1 cellular context compared by ENCODE assay signal in the genomic region with DNA sequence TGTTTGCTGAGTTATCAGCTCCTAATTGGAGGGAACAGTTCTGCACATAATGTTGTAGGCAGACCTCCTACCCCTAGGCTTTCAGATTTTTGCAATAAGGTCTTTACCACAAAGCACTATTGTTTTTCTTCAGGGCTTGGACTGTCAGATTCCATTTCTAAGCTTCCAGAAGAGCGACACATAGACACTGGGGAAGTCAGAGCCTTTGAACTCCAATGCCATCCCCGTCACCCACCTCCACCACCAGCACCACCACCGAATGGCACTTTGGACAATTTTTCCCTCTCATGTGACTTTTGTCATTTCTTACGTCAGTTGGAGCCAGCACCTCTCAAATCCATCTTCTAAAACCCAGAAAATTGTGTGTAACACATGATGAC.
TF ChIP-seq lines count a peak whose summit lies in the region.

No MANE protein-coding gene starts in this region.

TF ChIP-seq in HepG2, 621 proteins besides CTCF, POLR2A, EP300 and RAD21 (continued from another document and continues in another):
- TF ChIP-seq, protein P1, sequence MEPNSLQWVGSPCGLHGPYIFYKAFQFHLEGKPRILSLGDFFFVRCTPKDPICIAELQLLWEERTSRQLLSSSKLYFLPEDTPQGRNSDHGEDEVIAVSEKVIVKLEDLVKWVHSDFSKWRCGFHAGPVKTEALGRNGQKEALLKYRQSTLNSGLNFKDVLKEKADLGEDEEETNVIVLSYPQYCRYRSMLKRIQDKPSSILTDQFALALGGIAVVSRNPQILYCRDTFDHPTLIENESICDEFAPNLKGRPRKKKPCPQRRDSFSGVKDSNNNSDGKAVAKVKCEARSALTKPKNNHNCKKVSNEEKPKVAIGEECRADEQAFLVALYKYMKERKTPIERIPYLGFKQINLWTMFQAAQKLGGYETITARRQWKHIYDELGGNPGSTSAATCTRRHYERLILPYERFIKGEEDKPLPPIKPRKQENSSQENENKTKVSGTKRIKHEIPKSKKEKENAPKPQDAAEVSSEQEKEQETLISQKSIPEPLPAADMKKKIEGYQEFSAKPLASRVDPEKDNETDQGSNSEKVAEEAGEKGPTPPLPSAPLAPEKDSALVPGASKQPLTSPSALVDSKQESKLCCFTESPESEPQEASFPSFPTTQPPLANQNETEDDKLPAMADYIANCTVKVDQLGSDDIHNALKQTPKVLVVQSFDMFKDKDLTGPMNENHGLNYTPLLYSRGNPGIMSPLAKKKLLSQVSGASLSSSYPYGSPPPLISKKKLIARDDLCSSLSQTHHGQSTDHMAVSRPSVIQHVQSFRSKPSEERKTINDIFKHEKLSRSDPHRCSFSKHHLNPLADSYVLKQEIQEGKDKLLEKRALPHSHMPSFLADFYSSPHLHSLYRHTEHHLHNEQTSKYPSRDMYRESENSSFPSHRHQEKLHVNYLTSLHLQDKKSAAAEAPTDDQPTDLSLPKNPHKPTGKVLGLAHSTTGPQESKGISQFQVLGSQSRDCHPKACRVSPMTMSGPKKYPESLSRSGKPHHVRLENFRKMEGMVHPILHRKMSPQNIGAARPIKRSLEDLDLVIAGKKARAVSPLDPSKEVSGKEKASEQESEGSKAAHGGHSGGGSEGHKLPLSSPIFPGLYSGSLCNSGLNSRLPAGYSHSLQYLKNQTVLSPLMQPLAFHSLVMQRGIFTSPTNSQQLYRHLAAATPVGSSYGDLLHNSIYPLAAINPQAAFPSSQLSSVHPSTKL (CRISPR knock-in tag; IDR thresholded peaks at IDR 0.05) = peak; percentile 52; the same call in 1 of the 2 replicates
- TF ChIP-seq, protein P2, sequence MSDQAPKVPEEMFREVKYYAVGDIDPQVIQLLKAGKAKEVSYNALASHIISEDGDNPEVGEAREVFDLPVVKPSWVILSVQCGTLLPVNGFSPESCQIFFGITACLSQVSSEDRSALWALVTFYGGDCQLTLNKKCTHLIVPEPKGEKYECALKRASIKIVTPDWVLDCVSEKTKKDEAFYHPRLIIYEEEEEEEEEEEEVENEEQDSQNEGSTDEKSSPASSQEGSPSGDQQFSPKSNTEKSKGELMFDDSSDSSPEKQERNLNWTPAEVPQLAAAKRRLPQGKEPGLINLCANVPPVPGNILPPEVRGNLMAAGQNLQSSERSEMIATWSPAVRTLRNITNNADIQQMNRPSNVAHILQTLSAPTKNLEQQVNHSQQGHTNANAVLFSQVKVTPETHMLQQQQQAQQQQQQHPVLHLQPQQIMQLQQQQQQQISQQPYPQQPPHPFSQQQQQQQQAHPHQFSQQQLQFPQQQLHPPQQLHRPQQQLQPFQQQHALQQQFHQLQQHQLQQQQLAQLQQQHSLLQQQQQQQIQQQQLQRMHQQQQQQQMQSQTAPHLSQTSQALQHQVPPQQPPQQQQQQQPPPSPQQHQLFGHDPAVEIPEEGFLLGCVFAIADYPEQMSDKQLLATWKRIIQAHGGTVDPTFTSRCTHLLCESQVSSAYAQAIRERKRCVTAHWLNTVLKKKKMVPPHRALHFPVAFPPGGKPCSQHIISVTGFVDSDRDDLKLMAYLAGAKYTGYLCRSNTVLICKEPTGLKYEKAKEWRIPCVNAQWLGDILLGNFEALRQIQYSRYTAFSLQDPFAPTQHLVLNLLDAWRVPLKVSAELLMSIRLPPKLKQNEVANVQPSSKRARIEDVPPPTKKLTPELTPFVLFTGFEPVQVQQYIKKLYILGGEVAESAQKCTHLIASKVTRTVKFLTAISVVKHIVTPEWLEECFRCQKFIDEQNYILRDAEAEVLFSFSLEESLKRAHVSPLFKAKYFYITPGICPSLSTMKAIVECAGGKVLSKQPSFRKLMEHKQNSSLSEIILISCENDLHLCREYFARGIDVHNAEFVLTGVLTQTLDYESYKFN (CRISPR knock-in tag; conservative IDR thresholded peaks at IDR 0.05) = peak; percentile 55
- peak; percentile 48; the same call in 1 of the 2 replicates for TF ChIP-seq HMG20B (CRISPR knock-in tag; conservative IDR thresholded peaks at IDR 0.05)
- TF ChIP-seq TBX2 (CRISPR knock-in tag; IDR thresholded peaks at IDR 0.05; ENCODE audit: borderline replicate concordance) = peak; percentile 72
- TF ChIP-seq RFXAP (CRISPR knock-in tag; IDR thresholded peaks at IDR 0.05; ENCODE audit: borderline replicate concordance) = 0 out of 2 replicates have a peak, but pooled peaks have one; percentile 51
- no peak for TF ChIP-seq NFE2L1 (CRISPR knock-in tag; IDR thresholded peaks at IDR 0.05; ENCODE audit: borderline replicate concordance)
- peak; percentile 79; the same call in 1 of the 2 replicates for TF ChIP-seq PHF21A (CRISPR knock-in tag; IDR thresholded peaks at IDR 0.05)
- peak; percentile 41; the same call in 1 of the 2 replicates for TF ChIP-seq FOXJ3 (CRISPR knock-in tag; IDR thresholded peaks at IDR 0.05; ENCODE audit: borderline replicate concordance)
- TF ChIP-seq YEATS2 (CRISPR knock-in tag; IDR thresholded peaks at IDR 0.05; ENCODE audit: borderline replicate concordance) = no peak
- TF ChIP-seq, protein P3, sequence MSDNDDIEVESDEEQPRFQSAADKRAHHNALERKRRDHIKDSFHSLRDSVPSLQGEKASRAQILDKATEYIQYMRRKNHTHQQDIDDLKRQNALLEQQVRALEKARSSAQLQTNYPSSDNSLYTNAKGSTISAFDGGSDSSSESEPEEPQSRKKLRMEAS (IDR thresholded peaks at IDR 0.05) = peak; percentile 27; the same call in 1 of the 2 replicates
- TF ChIP-seq ZNF282 (IDR thresholded peaks at IDR 0.05; ENCODE audit: partially characterized antibody) = no peak
- TF ChIP-seq, protein P4, sequence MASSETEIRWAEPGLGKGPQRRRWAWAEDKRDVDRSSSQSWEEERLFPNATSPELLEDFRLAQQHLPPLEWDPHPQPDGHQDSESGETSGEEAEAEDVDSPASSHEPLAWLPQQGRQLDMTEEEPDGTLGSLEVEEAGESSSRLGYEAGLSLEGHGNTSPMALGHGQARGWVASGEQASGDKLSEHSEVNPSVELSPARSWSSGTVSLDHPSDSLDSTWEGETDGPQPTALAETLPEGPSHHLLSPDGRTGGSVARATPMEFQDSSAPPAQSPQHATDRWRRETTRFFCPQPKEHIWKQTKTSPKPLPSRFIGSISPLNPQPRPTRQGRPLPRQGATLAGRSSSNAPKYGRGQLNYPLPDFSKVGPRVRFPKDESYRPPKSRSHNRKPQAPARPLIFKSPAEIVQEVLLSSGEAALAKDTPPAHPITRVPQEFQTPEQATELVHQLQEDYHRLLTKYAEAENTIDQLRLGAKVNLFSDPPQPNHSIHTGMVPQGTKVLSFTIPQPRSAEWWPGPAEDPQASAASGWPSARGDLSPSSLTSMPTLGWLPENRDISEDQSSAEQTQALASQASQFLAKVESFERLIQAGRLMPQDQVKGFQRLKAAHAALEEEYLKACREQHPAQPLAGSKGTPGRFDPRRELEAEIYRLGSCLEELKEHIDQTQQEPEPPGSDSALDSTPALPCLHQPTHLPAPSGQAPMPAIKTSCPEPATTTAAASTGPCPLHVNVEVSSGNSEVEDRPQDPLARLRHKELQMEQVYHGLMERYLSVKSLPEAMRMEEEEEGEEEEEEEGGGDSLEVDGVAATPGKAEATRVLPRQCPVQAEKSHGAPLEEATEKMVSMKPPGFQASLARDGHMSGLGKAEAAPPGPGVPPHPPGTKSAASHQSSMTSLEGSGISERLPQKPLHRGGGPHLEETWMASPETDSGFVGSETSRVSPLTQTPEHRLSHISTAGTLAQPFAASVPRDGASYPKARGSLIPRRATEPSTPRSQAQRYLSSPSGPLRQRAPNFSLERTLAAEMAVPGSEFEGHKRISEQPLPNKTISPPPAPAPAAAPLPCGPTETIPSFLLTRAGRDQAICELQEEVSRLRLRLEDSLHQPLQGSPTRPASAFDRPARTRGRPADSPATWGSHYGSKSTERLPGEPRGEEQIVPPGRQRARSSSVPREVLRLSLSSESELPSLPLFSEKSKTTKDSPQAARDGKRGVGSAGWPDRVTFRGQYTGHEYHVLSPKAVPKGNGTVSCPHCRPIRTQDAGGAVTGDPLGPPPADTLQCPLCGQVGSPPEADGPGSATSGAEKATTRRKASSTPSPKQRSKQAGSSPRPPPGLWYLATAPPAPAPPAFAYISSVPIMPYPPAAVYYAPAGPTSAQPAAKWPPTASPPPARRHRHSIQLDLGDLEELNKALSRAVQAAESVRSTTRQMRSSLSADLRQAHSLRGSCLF (CRISPR knock-in tag; IDR thresholded peaks at IDR 0.05; ENCODE audit: borderline replicate concordance) = no peak
- TF ChIP-seq, protein P5, sequence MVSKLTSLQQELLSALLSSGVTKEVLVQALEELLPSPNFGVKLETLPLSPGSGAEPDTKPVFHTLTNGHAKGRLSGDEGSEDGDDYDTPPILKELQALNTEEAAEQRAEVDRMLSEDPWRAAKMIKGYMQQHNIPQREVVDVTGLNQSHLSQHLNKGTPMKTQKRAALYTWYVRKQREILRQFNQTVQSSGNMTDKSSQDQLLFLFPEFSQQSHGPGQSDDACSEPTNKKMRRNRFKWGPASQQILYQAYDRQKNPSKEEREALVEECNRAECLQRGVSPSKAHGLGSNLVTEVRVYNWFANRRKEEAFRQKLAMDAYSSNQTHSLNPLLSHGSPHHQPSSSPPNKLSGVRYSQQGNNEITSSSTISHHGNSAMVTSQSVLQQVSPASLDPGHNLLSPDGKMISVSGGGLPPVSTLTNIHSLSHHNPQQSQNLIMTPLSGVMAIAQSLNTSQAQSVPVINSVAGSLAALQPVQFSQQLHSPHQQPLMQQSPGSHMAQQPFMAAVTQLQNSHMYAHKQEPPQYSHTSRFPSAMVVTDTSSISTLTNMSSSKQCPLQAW (CRISPR knock-in tag; IDR thresholded peaks at IDR 0.05) = no peak
- no peak for TF ChIP-seq ZNF451 (CRISPR knock-in tag; IDR thresholded peaks at IDR 0.05)
- TF ChIP-seq, protein P6, sequence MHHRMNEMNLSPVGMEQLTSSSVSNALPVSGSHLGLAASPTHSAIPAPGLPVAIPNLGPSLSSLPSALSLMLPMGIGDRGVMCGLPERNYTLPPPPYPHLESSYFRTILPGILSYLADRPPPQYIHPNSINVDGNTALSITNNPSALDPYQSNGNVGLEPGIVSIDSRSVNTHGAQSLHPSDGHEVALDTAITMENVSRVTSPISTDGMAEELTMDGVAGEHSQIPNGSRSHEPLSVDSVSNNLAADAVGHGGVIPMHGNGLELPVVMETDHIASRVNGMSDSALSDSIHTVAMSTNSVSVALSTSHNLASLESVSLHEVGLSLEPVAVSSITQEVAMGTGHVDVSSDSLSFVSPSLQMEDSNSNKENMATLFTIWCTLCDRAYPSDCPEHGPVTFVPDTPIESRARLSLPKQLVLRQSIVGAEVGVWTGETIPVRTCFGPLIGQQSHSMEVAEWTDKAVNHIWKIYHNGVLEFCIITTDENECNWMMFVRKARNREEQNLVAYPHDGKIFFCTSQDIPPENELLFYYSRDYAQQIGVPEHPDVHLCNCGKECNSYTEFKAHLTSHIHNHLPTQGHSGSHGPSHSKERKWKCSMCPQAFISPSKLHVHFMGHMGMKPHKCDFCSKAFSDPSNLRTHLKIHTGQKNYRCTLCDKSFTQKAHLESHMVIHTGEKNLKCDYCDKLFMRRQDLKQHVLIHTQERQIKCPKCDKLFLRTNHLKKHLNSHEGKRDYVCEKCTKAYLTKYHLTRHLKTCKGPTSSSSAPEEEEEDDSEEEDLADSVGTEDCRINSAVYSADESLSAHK (CRISPR knock-in tag; IDR thresholded peaks at IDR 0.05; ENCODE audit: borderline replicate concordance) = no peak
- TF ChIP-seq, protein P7, sequence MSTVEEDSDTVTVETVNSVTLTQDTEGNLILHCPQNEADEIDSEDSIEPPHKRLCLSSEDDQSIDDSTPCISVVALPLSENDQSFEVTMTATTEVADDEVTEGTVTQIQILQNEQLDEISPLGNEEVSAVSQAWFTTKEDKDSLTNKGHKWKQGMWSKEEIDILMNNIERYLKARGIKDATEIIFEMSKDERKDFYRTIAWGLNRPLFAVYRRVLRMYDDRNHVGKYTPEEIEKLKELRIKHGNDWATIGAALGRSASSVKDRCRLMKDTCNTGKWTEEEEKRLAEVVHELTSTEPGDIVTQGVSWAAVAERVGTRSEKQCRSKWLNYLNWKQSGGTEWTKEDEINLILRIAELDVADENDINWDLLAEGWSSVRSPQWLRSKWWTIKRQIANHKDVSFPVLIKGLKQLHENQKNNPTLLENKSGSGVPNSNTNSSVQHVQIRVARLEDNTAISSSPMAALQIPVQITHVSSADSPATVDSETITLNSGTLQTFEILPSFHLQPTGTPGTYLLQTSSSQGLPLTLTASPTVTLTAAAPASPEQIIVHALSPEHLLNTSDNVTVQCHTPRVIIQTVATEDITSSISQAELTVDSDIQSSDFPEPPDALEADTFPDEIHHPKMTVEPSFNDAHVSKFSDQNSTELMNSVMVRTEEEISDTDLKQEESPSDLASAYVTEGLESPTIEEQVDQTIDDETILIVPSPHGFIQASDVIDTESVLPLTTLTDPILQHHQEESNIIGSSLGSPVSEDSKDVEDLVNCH (CRISPR knock-in tag; IDR thresholded peaks at IDR 0.05) = no peak
- peak; percentile 28; the same call in 1 of the 2 replicates for TF ChIP-seq ZNF614 (CRISPR knock-in tag; IDR thresholded peaks at IDR 0.05; ENCODE audit: borderline replicate concordance)
- TF ChIP-seq SOX5 (CRISPR knock-in tag; IDR thresholded peaks at IDR 0.05; ENCODE audit: borderline replicate concordance) = peak; percentile 79
- no peak for TF ChIP-seq ZNF263 (CRISPR knock-in tag; IDR thresholded peaks at IDR 0.05)
- TF ChIP-seq SMYD3 (CRISPR knock-in tag; IDR thresholded peaks at IDR 0.05) = no peak
- TF ChIP-seq NPAS2 (CRISPR knock-in tag; IDR thresholded peaks at IDR 0.05; ENCODE audit: borderline replicate concordance) = no peak
- no peak for TF ChIP-seq GABPA (IDR thresholded peaks at IDR 0.05; ENCODE audit: low read depth, low read length)
- no peak for TF ChIP-seq GABPA (CRISPR knock-in tag; IDR thresholded peaks at IDR 0.05; ENCODE audit: low read depth)
- TF ChIP-seq ZBTB38 (CRISPR knock-in tag; IDR thresholded peaks at IDR 0.05) = no peak
- TF ChIP-seq THYN1 (CRISPR knock-in tag; IDR thresholded peaks at IDR 0.05; ENCODE audit: borderline replicate concordance, low read depth) = no peak
- TF ChIP-seq MED8 (CRISPR knock-in tag; IDR thresholded peaks at IDR 0.05; ENCODE audit: insufficient replicate concordance) = no peak
- TF ChIP-seq HMG20A (CRISPR knock-in tag; IDR thresholded peaks at IDR 0.05; ENCODE audit: borderline replicate concordance) = peak; percentile 46; the same call in 1 of the 2 replicates
- TF ChIP-seq, protein P8, sequence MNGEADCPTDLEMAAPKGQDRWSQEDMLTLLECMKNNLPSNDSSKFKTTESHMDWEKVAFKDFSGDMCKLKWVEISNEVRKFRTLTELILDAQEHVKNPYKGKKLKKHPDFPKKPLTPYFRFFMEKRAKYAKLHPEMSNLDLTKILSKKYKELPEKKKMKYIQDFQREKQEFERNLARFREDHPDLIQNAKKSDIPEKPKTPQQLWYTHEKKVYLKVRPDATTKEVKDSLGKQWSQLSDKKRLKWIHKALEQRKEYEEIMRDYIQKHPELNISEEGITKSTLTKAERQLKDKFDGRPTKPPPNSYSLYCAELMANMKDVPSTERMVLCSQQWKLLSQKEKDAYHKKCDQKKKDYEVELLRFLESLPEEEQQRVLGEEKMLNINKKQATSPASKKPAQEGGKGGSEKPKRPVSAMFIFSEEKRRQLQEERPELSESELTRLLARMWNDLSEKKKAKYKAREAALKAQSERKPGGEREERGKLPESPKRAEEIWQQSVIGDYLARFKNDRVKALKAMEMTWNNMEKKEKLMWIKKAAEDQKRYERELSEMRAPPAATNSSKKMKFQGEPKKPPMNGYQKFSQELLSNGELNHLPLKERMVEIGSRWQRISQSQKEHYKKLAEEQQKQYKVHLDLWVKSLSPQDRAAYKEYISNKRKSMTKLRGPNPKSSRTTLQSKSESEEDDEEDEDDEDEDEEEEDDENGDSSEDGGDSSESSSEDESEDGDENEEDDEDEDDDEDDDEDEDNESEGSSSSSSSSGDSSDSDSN (CRISPR knock-in tag; IDR thresholded peaks at IDR 0.05) = peak; percentile 32; the same call in 1 of the 2 replicates
- TF ChIP-seq PRMT3 (CRISPR knock-in tag; IDR thresholded peaks at IDR 0.05; ENCODE audit: borderline replicate concordance, low read depth) = no peak
- no peak for TF ChIP-seq TBX3 (IDR thresholded peaks at IDR 0.05; ENCODE audit: borderline replicate concordance)
- TF ChIP-seq ZNF644 (CRISPR knock-in tag; IDR thresholded peaks at IDR 0.05; ENCODE audit: low read depth) = peak; percentile 59; the same call in 1 of the 2 replicates
- peak; percentile 25; the same call in 1 of the 2 replicates for TF ChIP-seq MIXL1 (CRISPR knock-in tag; IDR thresholded peaks at IDR 0.05)
